In the genomic region with DNA sequence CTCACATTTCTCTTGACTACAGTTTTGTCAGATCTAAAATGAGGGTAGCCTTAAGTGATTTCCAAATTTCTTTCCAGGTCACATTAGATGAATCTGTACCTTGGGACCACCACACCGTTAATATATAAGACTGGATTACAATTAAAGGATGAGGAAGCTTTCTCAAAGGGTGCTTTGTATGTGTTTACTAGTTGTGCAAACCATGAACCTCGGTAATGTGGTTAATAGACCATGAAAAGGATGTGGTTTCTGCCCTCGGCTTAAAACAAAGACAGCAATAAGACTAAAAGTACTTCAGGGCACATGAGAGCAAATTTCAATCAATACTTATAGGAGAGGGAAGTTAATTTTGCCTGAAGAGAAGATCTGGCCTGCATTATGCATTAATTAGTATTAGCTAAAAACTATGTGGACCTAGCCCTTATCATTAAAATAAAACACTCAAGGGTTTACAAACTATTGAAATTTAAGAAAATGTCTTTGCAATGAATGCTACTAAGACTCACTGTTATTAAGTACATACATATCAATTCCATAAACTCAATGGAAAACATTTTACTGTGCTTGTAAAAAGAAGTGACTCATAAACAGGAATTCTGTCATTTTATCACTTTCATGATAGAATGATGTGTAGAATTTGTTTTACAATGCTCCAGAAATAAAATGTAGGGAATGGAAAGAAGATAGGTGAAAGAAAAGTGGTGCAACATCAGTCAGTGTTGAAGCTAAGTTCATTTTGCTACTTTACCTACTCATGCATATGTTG, we compare ENCODE assay signal across 8 cellular contexts. TPM values are rescaled to one million over a fixed set of nuclear protein-coding genes. Genes with fewer than 3 reads are reported as not detected.
DNase-seq lines count a peak whose midpoint lies in the region; ATAC-seq and TF ChIP-seq lines count a peak whose summit lies in the region.

No MANE protein-coding gene starts in this region.

- no peak overlapping the region for H3K4me3 Mint-ChIP-seq in CD8-positive, alpha-beta memory T cell

- no peaks in the 10 kb centered on the region for H3K9me3 ChIP-seq in CD8-positive, alpha-beta memory T cell (ENCODE audit: low read length)
- H3K9me3 ChIP-seq in PC-9 (ENCODE audit: insufficient read depth, low read depth), result no peaks in the 10 kb centered on the region
- H3K9me3 ChIP-seq in hepatocyte (ENCODE audit: low read depth), result no peaks in the 10 kb centered on the region

- peaks cover 32% of the 10 kb centered on the region for H3K4me1 ChIP-seq in CD8-positive, alpha-beta memory T cell (ENCODE audit: insufficient read depth, low read length)
- peaks cover 24% of the 10 kb centered on the region for H3K4me1 ChIP-seq in PC-9 (replicated peaks; ENCODE audit: insufficient read depth)
- H3K4me1 ChIP-seq in hepatocyte (ENCODE audit: insufficient read depth), result peaks cover 4% of the 10 kb centered on the region

- H3F3A ChIP-seq in PC-9 (ENCODE audit: insufficient read depth, low read depth), result peaks cover 15% of the 10 kb centered on the region; the same call in 1 of the 2 replicates

- no peaks in the 10 kb centered on the region for H3K27me3 Mint-ChIP-seq in CD8-positive, alpha-beta memory T cell

- peak overlapping the region; percentile 88 for H3K27ac ChIP-seq in CD8-positive, alpha-beta memory T cell (ENCODE audit: low read depth, low read length)
- H3K27ac ChIP-seq in PC-9 (no peak overlapping the region), hepatocyte (no peak overlapping the region), brain microvascular endothelial cell (no peak overlapping the region)

- H3K36me3 ChIP-seq in CD8-positive, alpha-beta memory T cell (ENCODE audit: insufficient read depth, low read length), result no peaks in the 10 kb centered on the region
- H3K36me3 ChIP-seq in PC-9 (ENCODE audit: low read depth) (no peaks in the 10 kb centered on the region), hepatocyte (replicated peaks; ENCODE audit: insufficient read depth, low read depth) (no peaks in the 10 kb centered on the region), brain microvascular endothelial cell (replicated peaks) (no peaks in the 10 kb centered on the region)

- H3K4me2 ChIP-seq in PC-9 (peak overlapping the region; percentile 85), hepatocyte (peak overlapping the region; percentile 78)

- DNase-seq in CD8-positive, alpha-beta memory T cell, result peak in 4 of 5 donors; percentile 8 to 67 (median 48)
- DNase-seq in PC-9 (peak in 1 of 2 experiments; percentile 72), hepatocyte (ENCODE audit: low spot score) (no peak), dedifferentiated amniotic fluid mesenchymal stem cell (ENCODE audit: extremely low spot score) (no peak), left colon (no peak), brain microvascular endothelial cell (no peak)

- WGBS in hepatocyte (ENCODE audit: low lambda C conversion rate, missing lambda C conversion rate), result 43% methylated on average over 3 of the region's 3 CpGs

- H4K20me1 ChIP-seq in PC-9 (ENCODE audit: insufficient read depth) (no peaks in the 10 kb centered on the region), hepatocyte (ENCODE audit: insufficient read depth, poor library complexity, severe bottlenecking) (no peaks in the 10 kb centered on the region)

- H2AFZ ChIP-seq in PC-9 (no peak overlapping the region), hepatocyte (no peak overlapping the region)

- H3K4me1 Mint-ChIP-seq in CD8-positive, alpha-beta memory T cell, result peaks cover 30 to 34% (median 30%) of the 10 kb centered on the region in 3 donors

- in situ Hi-C loops in brain microvascular endothelial cell (cut with HindIII; ENCODE audit: low pct_ligation_motif_present, low sequenced_read_pairs), result no loop called here

- no TSS peak for BruUV-seq in PC-9 (replicated peaks; lab: Mats Ljungman, UMichigan)

- TF ChIP-seq CTCF in PC-9 (conservative IDR thresholded peaks at IDR 0.05), result no peak
- TF ChIP-seq CTCF in hepatocyte (IDR thresholded peaks at IDR 0.05; ENCODE audit: poor library complexity), result no peak
- TF ChIP-seq CTCF in brain microvascular endothelial cell (IDR thresholded peaks at IDR 0.05; ENCODE audit: low read depth, low read length, missing control alignments), result no peak

- no peaks in the 10 kb centered on the region for H3K9me2 ChIP-seq in PC-9 (ENCODE audit: insufficient read depth)
- H3K9me2 ChIP-seq in hepatocyte (replicated peaks; ENCODE audit: insufficient read depth), result no peaks in the 10 kb centered on the region

- no peak overlapping the region for H3K27ac Mint-ChIP-seq in CD8-positive, alpha-beta memory T cell

- peak overlapping the region; percentile 71 for H3K4me3 ChIP-seq in CD8-positive, alpha-beta memory T cell (ENCODE audit: low read length)
- H3K4me3 ChIP-seq in PC-9 (peak overlapping the region; percentile 72; the same call in 1 of the 2 replicates), hepatocyte (no peak overlapping the region), brain microvascular endothelial cell (ENCODE audit: low read depth, low read length) (no peak overlapping the region)

- H3K79me2 ChIP-seq in PC-9 (ENCODE audit: low read depth), result no peaks in the 10 kb centered on the region
- peaks cover 25% of the 10 kb centered on the region for H3K79me2 ChIP-seq in hepatocyte

- H3K36me3 Mint-ChIP-seq in CD8-positive, alpha-beta memory T cell, result peaks cover 0 to 9% (median 0%) of the 10 kb centered on the region in 3 donors

- no peaks in the 10 kb centered on the region for H3K9me3 Mint-ChIP-seq in CD8-positive, alpha-beta memory T cell

- intact Hi-C loops in PC-9 (cut with micrococcal nuclease; ENCODE audit: unreplicated experiment) (no loop called here), left colon (cut with DNase I, micrococcal nuclease) (no loop called here)

- ATAC-seq in GM19043 (IDR thresholded peaks at IDR 0.05; ENCODE audit: low read depth, unreplicated experiment) (peak; percentile 43), HG03196 (IDR thresholded peaks at IDR 0.05; ENCODE audit: unreplicated experiment) (peak; percentile 50), left colon (no peak)

- CTCF ChIA-PET in CD8-positive, alpha-beta memory T cell (lab: Charles Lee), result interaction anchor here (0.7 to 3.1 kb wide), 3 partner anchors 18 to 701 kb away, joined by 3 to 15 read pairs (median 6); no protein-coding TSS in a partner anchor
- CTCF ChIA-PET in PC-9 (lab: Charles Lee), result no interaction called here

- POLR2A ChIA-PET in CD8-positive, alpha-beta memory T cell (lab: Charles Lee), result interaction anchor here (0.6 to 1.0 kb wide), 2 partner anchors 53 to 113 kb away, joined by 3 read pairs; no protein-coding TSS in a partner anchor
- POLR2A ChIA-PET in PC-9 (lab: Charles Lee; ENCODE audit: unreplicated experiment), result no interaction called here

- H3K27me3 ChIP-seq in CD8-positive, alpha-beta memory T cell (ENCODE audit: insufficient read depth, low read length, poor library complexity, severe bottlenecking), result no peaks in the 10 kb centered on the region
- H3K27me3 ChIP-seq in PC-9 (ENCODE audit: insufficient read depth, low read depth), result peaks cover 7% of the 10 kb centered on the region; the same call in 1 of the 2 replicates
- no peaks in the 10 kb centered on the region for H3K27me3 ChIP-seq in hepatocyte
- no peaks in the 10 kb centered on the region for H3K27me3 ChIP-seq in brain microvascular endothelial cell (replicated peaks)

RNA-seq across cellular contexts. Expression of gene TMX4, which starts 0.9 kb away (rescaled TPM):
- 10 to 100 TPM; 36.7 to 39.2 TPM for total RNA-seq in CD8-positive, alpha-beta memory T cell
- polyA plus RNA-seq in CD8-positive, alpha-beta memory T cell, result 69.1 TPM
- total RNA-seq in PC-9 (2021) (7.5 and 9.2 TPM in 2 replicates), hepatocyte (25.7 and 27.5 TPM in 2 replicates), left colon (10 to 100 TPM; 26.0 to 26.6 TPM)
- 50.5 and 55.2 TPM in 2 replicates for polyA plus RNA-seq in hepatocyte

Comparison
In these comparisons a context has a peak if more than half of its experiments do, and no peak if none do; other contexts are left out.
1. DNase-seq: peak in CD8-positive, alpha-beta memory T cell (4 of 5); none in hepatocyte (single experiment), dedifferentiated amniotic fluid mesenchymal stem cell (single experiment), left colon (0 of 2) and brain microvascular endothelial cell (single experiment).
2. H3K4me3 ChIP-seq: peak in CD8-positive, alpha-beta memory T cell (single experiment) and PC-9 (single experiment); none in hepatocyte (single experiment) and brain microvascular endothelial cell (single experiment).